Comparison of ENCODE assay signal across 29 cellular contexts in genomic region chr1:195794225-195794624, GRCh38.
"Had no signal": no experiment of that assay in that cellular context is flagged by ENCODE, and none has a peak within 500 bp of the region (broad histone marks: within the 10 kb centered on the region; RNA-seq: fewer than 3 reads in every experiment).

No MANE protein-coding gene starts in this region.

- H3K9me3 ChIP-seq: lower lobe of right lung, ovary, prostate gland, testis, thyroid gland, transverse colon, vagina had no signal

- FAIRE-seq: islet of Langerhans had no signal

- ATAC-seq: left colon; left lung; lower lobe of right lung; natural killer cell treated with Interleukin-12 subunit alpha and Interleukin-12 subunit beta and Interleukin-15 and Interleukin-18, amount 100 ng/mL, for 72 hours; right cardiac atrium; sciatic nerve; stimulated activated naive B cell treated with anti-CD40 and anti-IgM and Interleukin-4, amounts not matched to agents 10 μg/mL and 1 μg/mL and 100 μg/mL, for 72 hours; stimulated activated naive CD8-positive, alpha-beta T cell treated with anti-CD3 and anti-CD28 coated beads, Interleukin-15, Interleukin-2, amounts not matched to agents 100 U/mL and 50 U/mL, for 24 hours had no signal

- H3K36me3 Mint-ChIP-seq: mesothelial cell of epicardium; naive B cell; stimulated activated naive B cell treated with anti-CD40 and anti-IgM and Interleukin-4, amounts not matched to agents 10 μg/mL and 1 μg/mL and 100 μg/mL, for 72 hours had no signal

- H3K27me3 Mint-ChIP-seq: naive B cell; natural killer cell treated with Interleukin-12 subunit alpha and Interleukin-12 subunit beta and Interleukin-15 and Interleukin-18, amount 100 ng/mL, for 72 hours; stimulated activated naive B cell treated with anti-CD40 and anti-IgM and Interleukin-4, amounts not matched to agents 10 μg/mL and 1 μg/mL and 100 μg/mL, for 72 hours had no signal

- H3K4me1 Mint-ChIP-seq: immature natural killer cell; naive B cell; stimulated activated naive B cell treated with anti-CD40 and anti-IgM and Interleukin-4, amounts not matched to agents 10 μg/mL and 1 μg/mL and 100 μg/mL, for 72 hours had no signal

- H3K4me3 ChIP-seq: left lung, lower lobe of right lung, ovary, prostate gland, skin epidermis, stomach, testis, thyroid gland, transverse colon, upper lobe of left lung, vagina had no signal

- H3K27ac ChIP-seq: left lung, lower lobe of right lung, ovary, prostate gland, skin epidermis, stomach, testis, thyroid gland, transverse colon, upper lobe of left lung, vagina had no signal

- DNase-seq: hypothalamus; immature natural killer cell; kidney; left colon; left lung; lower lobe of right lung; mammary epithelial cell; naive B cell; ovary; retina; right cardiac atrium; stimulated activated CD4-positive, alpha-beta T cell treated with anti-CD3 and anti-CD28 coated beads, Interleukin-12 subunit alpha, Interleukin-12 subunit beta, amount 100 ng/mL, for 4 hours; stimulated activated CD4-positive, alpha-beta T cell treated with anti-CD3 and anti-CD28 coated beads, Interleukin-15, amount 100 ng/mL, for 24 hours; stimulated activated CD4-positive, alpha-beta T cell treated with anti-CD3 and anti-CD28 coated beads, Interleukin-2, amount 100 ng/mL, for 24 hours; stimulated activated CD4-positive, alpha-beta T cell treated with anti-CD3 and anti-CD28 coated beads, Interleukin-4, amount 100 ng/mL, for 1 hour; stimulated activated naive B cell treated with anti-CD40 and anti-IgM and Interleukin-4, amounts not matched to agents 10 μg/mL and 1 μg/mL and 100 μg/mL, for 72 hours; stimulated activated naive CD8-positive, alpha-beta T cell treated with anti-CD3 and anti-CD28 coated beads, Interleukin-15, Interleukin-2, amounts not matched to agents 100 U/mL and 50 U/mL, for 24 hours; stomach; testis; thyroid gland; transverse colon; upper lobe of left lung had no signal

- H3K36me3 ChIP-seq: left lung, lower lobe of right lung, ovary, prostate gland, stomach, thyroid gland, transverse colon, upper lobe of left lung, vagina had no signal

- H3K27me3 ChIP-seq: left lung, ovary, stomach, testis, thyroid gland, transverse colon, upper lobe of left lung, vagina had no signal

- H3K27ac Mint-ChIP-seq: immature natural killer cell; mesothelial cell of epicardium; naive B cell; natural killer cell treated with Interleukin-12 subunit alpha and Interleukin-12 subunit beta and Interleukin-15 and Interleukin-18, amount 100 ng/mL, for 72 hours; stimulated activated naive B cell treated with anti-CD40 and anti-IgM and Interleukin-4, amounts not matched to agents 10 μg/mL and 1 μg/mL and 100 μg/mL, for 72 hours had no signal

- H3K4me1 ChIP-seq: left lung, lower lobe of right lung, prostate gland, stomach, testis, thyroid gland, transverse colon, upper lobe of left lung, vagina had no signal

- H3K4me3 Mint-ChIP-seq: immature natural killer cell; mesothelial cell of epicardium; naive B cell; natural killer cell treated with Interleukin-12 subunit alpha and Interleukin-12 subunit beta and Interleukin-15 and Interleukin-18, amount 100 ng/mL, for 72 hours; stimulated activated naive B cell treated with anti-CD40 and anti-IgM and Interleukin-4, amounts not matched to agents 10 μg/mL and 1 μg/mL and 100 μg/mL, for 72 hours had no signal

- H3K9me3 Mint-ChIP-seq: stimulated activated naive B cell treated with anti-CD40 and anti-IgM and Interleukin-4, amounts not matched to agents 10 μg/mL and 1 μg/mL and 100 μg/mL, for 72 hours had no signal
